Comparison of ENCODE assay signal across 19 cellular contexts in genomic region chr12:107544947-107545346, GRCh38.
DNase-seq lines count a peak whose midpoint lies in the region; ATAC-seq, FAIRE-seq and TF ChIP-seq lines count a peak whose summit lies in the region.
"Had no signal": no experiment of that assay in that cellular context is flagged by ENCODE, and none has a peak within 500 bp of the region (broad histone marks: within the 10 kb centered on the region; RNA-seq: fewer than 3 reads in every experiment).

No MANE protein-coding gene starts in this region.

- intact Hi-C loops in Right ventricle myocardium inferior (cut with DNase I) = no loop called here
- intact Hi-C loops in cardiac septum (cut with DNase I) = no loop called here
- intact Hi-C loops in left ventricle myocardium superior (cut with micrococcal nuclease) = no loop called here
- intact Hi-C loops in sciatic nerve (cut with DNase I) = no loop called here
- intact Hi-C loops in kidney (cut with DNase I) = no loop called here

- H3K4me1 ChIP-seq in kidney (ENCODE audit: control insufficient read depth in 1 of 2, insufficient read depth in 1 of 2, low read depth in 1 of 2, low read length in 2 of 2) = no peaks in the 10 kb centered on the region

- DNase-seq in Right ventricle myocardium inferior (ENCODE audit: missing footprints) (no peak), cardiac septum (ENCODE audit: low spot score) (no peak), cerebellum (ENCODE audit: low spot score) (peak; percentile 43), left ventricle myocardium superior (no peak), sciatic nerve (ENCODE audit: low spot score) (no peak), MV-4-11 (lab: John Stamatoyannopoulos, UW) (no peak), kidney (no peak)
- DNase-seq: DND-41, GF-D8, H7, NCI-H1092, NCI-H146, NCI-H510A treated with DMSO at 0.1 percent for 48 hours had no signal

- no peak for TF ChIP-seq CTCF in kidney (IDR thresholded peaks at IDR 0.05; ENCODE audit: borderline replicate concordance, extremely low read depth, insufficient read depth)

- H3K27ac ChIP-seq in kidney (ENCODE audit: low read depth in 2 of 2, low read length in 2 of 2) = no peak overlapping the region
- H3K27ac ChIP-seq: 22Rv1; BLaER1 treated with 17β-estradiol and CSF1 and Interleukin-3, amounts not matched to agents 10 nM and 100 nM; KMS-11 had no signal

- no peak overlapping the region for H3K4me3 ChIP-seq in kidney (ENCODE audit: low read length in 2 of 2)
- H3K4me3 ChIP-seq: BLaER1 treated with 17β-estradiol and CSF1 and Interleukin-3, amounts not matched to agents 10 nM and 100 nM had no signal

- H3K9ac ChIP-seq in kidney (ENCODE audit: low read length in 2 of 2) = no peak overlapping the region
- H3K9ac ChIP-seq: BLaER1 treated with 17β-estradiol and CSF1 and Interleukin-3, amounts not matched to agents 10 nM and 100 nM; KMS-11 had no signal

- H3K9me3 ChIP-seq in kidney (ENCODE audit: control insufficient read depth in 1 of 2, low read length in 2 of 2) = peaks cover 0 to 2% of the 10 kb centered on the region in 2 donors

- peak; percentile 71 for ATAC-seq in Right ventricle myocardium inferior
- ATAC-seq in left ventricle myocardium superior = peak; percentile 85
- peak; percentile 71 for ATAC-seq in sciatic nerve
- ATAC-seq in GM19023 (IDR thresholded peaks at IDR 0.05; ENCODE audit: unreplicated experiment) = no peak
- ATAC-seq: HepG2 had no signal

- no peaks in the 10 kb centered on the region for H3K36me3 ChIP-seq in kidney (ENCODE audit: control insufficient read depth in 1 of 2, insufficient read depth in 2 of 2, low read length in 2 of 2)

- FAIRE-seq in kidney (lab: Jason Lieb, UNC) = no peak
- FAIRE-seq: GM12892, HepG2 had no signal
